ENCODE assay signal across 12 cellular contexts in genomic region chr17:3594056-3594810, GRCh38. TPM values are rescaled to one million over a fixed set of nuclear protein-coding genes. Genes with fewer than 3 reads are reported as not detected.
DNase-seq lines count a peak whose midpoint lies in the region.
"Had no signal": no experiment of that assay in that cellular context is flagged by ENCODE, and none has a peak within 500 bp of the region (broad histone marks: within the 10 kb centered on the region; RNA-seq: fewer than 3 reads in every experiment).

No MANE protein-coding gene starts in this region.

- DNase-seq in EH (ENCODE audit: low read depth) (peak; percentile 18), amniotic epithelial cell (ENCODE audit: low read depth) (peak; percentile 94), globus pallidus (ENCODE audit: low spot score) (peak; percentile 58), occipital lobe (lab: John Stamatoyannopoulos, UW) (peak; percentile 42), HUDEP-2 (lab: John Stamatoyannopoulos, UW; ENCODE audit: unreplicated experiment in 76 of 76) (no peak), KG1 (lab: John Stamatoyannopoulos, UW) (no peak), GOT3 (lab: John Stamatoyannopoulos, UW) (no peak), NCI-H2029 treated with DMSO at 0.1 percent for 48 hours (lab: John Stamatoyannopoulos, UW) (no peak)
- DNase-seq: activated CD4-positive, alpha-beta T cell treated with anti-CD3 and anti-CD28 coated beads, Interleukin-2, amount 50 U/mL, for 4 hours; NCI-H524; stimulated activated CD4-positive, alpha-beta T cell treated with anti-CD3 and anti-CD28 coated beads, Interleukin-12 subunit alpha, Interleukin-12 subunit beta, amount 100 ng/mL, for 4 hours; stimulated activated naive CD4-positive, alpha-beta T cell had no signal

RNA-seq across cellular contexts. Expression of gene TRPV1, which starts 15.0 kb away (rescaled TPM):
- 3.3 TPM for total RNA-seq in occipital lobe

RNA-seq across cellular contexts. Expression of gene TRPV3, which starts 36.6 kb away (rescaled TPM):
- total RNA-seq in occipital lobe: 0.47 TPM

RNA-seq across cellular contexts. Expression of gene SHPK, which starts 41.8 kb away (rescaled TPM):
- 10.0 TPM for total RNA-seq in occipital lobe

RNA-seq across cellular contexts. Expression of gene CTNS, which starts 42.3 kb away (rescaled TPM):
- total RNA-seq in occipital lobe: 7.0 TPM

Comparison
In these comparisons a context has a peak if more than half of its experiments do, and no peak if none do; other contexts are left out.
1. DNase-seq: peak in EH (single experiment), amniotic epithelial cell (single experiment), globus pallidus (single experiment) and occipital lobe (single experiment); none in HUDEP-2 (0 of 76), KG1 (single experiment), GOT3 (single experiment) and NCI-H2029 treated with DMSO at 0.1 percent for 48 hours (single experiment).